ENCODE assay signal across 8 cellular contexts in the genomic region with DNA sequence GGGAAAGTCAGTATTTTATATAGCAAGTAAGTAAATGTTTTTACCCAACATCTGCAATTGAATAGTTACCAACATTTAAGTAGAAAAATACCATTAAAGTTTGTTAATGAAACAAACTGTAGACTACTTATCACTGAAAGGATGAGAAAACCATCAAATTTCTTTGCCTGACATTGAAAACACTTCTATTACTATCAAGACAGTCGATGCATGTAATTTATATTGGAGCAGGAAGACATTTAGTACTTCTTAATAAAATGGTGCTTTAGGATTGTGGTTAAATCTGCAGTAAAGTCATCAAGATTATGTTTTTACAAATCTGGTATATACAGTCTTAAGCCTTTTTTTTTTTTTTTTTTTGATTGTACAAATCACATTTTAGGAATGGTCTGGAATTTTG. TPM values are rescaled to one million over a fixed set of nuclear protein-coding genes. Genes with fewer than 3 reads are reported as not detected.
A peak's percentile ranks its signal among the peaks of the same experiment; 100 is the strongest.
DNase-seq lines count a peak whose midpoint lies in the region; ATAC-seq, FAIRE-seq and TF ChIP-seq lines count a peak whose summit lies in the region.

No MANE protein-coding gene starts in this region.

- no peak for TF ChIP-seq EP300 in K562 (IDR thresholded peaks at IDR 0.05; ENCODE audit: low read length)

- peaks cover 94% of the 10 kb centered on the region for H3K79me2 ChIP-seq in K562 (ENCODE audit: control insufficient read depth, insufficient read depth, low read length)

- POLR2A ChIA-PET in K562 (lab: Yijun Ruan, JAX): interaction anchor here (0.9 to 9.6 kb wide), 5 partner anchors 8 to 122 kb away, joined by 3 to 110 read pairs (median 7); a partner anchor contains a TSS

- H3K36me3 ChIP-seq in right atrium auricular region: peaks cover 47% of the 10 kb centered on the region
- H3K36me3 ChIP-seq in K562 (ENCODE audit: control insufficient read depth, insufficient read depth, low read length): peaks cover 73% of the 10 kb centered on the region
- peaks cover 43% of the 10 kb centered on the region for H3K36me3 ChIP-seq in mesodermal cell (ENCODE audit: control insufficient read depth, insufficient read depth, low read length)

- TF ChIP-seq CTCF in right atrium auricular region (IDR thresholded peaks at IDR 0.05) (no peak), K562 (IDR thresholded peaks at IDR 0.05 in 2 of 3, conservative IDR thresholded peaks at IDR 0.05 in 1 of 3; ENCODE audit: insufficient read depth in 2 of 3, low read depth in 1 of 3, low read length in 3 of 3) (no peak)

- no peaks in the 10 kb centered on the region for H3K9me3 ChIP-seq in right atrium auricular region
- no peaks in the 10 kb centered on the region for H3K9me3 ChIP-seq in right cardiac atrium (ENCODE audit: control insufficient read depth, low read length)
- H3K9me3 ChIP-seq in K562 (replicated peaks; ENCODE audit: control insufficient read depth, insufficient read depth, low read depth, low read length): no peaks in the 10 kb centered on the region
- no peaks in the 10 kb centered on the region for H3K9me3 ChIP-seq in mesodermal cell (ENCODE audit: control insufficient read depth, low read length)

- H3K4me1 ChIP-seq in right atrium auricular region (peaks cover 0 to 44% of the 10 kb centered on the region in 2 donors), right cardiac atrium (ENCODE audit: control insufficient read depth, insufficient read depth, low read length) (peaks cover 5% of the 10 kb centered on the region), K562 (replicated peaks in 1 of 2; ENCODE audit: control insufficient read depth in 2 of 2, insufficient read depth in 2 of 2, low read length in 2 of 2) (peaks cover 0 to 6% of the 10 kb centered on the region in 2 experiments; a peak in 3 of 5 replicates), mesodermal cell (ENCODE audit: control insufficient read depth, insufficient read depth, low read length, poor library complexity, severe bottlenecking) (peaks cover 7% of the 10 kb centered on the region)

- H3K27me3 ChIP-seq in right atrium auricular region: no peaks in the 10 kb centered on the region
- H3K27me3 ChIP-seq in right cardiac atrium (ENCODE audit: control insufficient read depth, insufficient read depth): no peaks in the 10 kb centered on the region
- H3K27me3 ChIP-seq in K562 (ENCODE audit: control insufficient read depth in 2 of 2, insufficient read depth in 2 of 2, low read length in 2 of 2): no peaks in the 10 kb centered on the region

- no peak overlapping the region for H2AFZ ChIP-seq in K562 (ENCODE audit: low read depth, low read length)

- no peak for TF ChIP-seq RAD21 in K562 (CRISPR knock-in tag; conservative IDR thresholded peaks at IDR 0.05 in 1 of 2, IDR thresholded peaks at IDR 0.05 in 1 of 2)

- peak overlapping the region in 1 of 2 donors; percentile 84 for H3K4me3 ChIP-seq in right atrium auricular region
- H3K4me3 ChIP-seq in right cardiac atrium (ENCODE audit: low read length): no peak overlapping the region
- peak overlapping the region; percentile 91; the same call in 1 of the 2 replicates for H3K4me3 ChIP-seq in K562
- H3K4me3 ChIP-seq in mesodermal cell (ENCODE audit: extremely low read depth, insufficient read depth, low read length, poor library complexity, severe bottlenecking): peak overlapping the region; percentile 6

- no peaks in the 10 kb centered on the region for H4K20me1 ChIP-seq in K562 (replicated peaks; ENCODE audit: control insufficient read depth, insufficient read depth, low read length)

- H3K9ac ChIP-seq in K562 (ENCODE audit: insufficient read depth in 1 of 2, low read depth in 2 of 2, low read length in 2 of 2): peak overlapping the region in 1 of 2 experiments; percentile 94; a peak in 2 of 4 replicates

- no peaks in the 10 kb centered on the region for H3K9me1 ChIP-seq in K562 (ENCODE audit: control insufficient read depth, insufficient read depth, low read length)

- CTCF ChIA-PET in K562 (lab: Yijun Ruan, JAX; ENCODE audit: low intra/inter-chr PET ratio): no interaction called here

- H3K4me2 ChIP-seq in K562 (ENCODE audit: insufficient read depth, low read length): no peak overlapping the region

- peak overlapping the region; percentile 99 to 100 for H3K27ac ChIP-seq in right atrium auricular region
- no peak overlapping the region for H3K27ac ChIP-seq in right cardiac atrium (ENCODE audit: low read length)
- H3K27ac ChIP-seq in K562 (ENCODE audit: extremely low read depth, low read depth, low read length): no peak overlapping the region
- H3K27ac ChIP-seq in mesodermal cell (ENCODE audit: low read depth, low read length, severe bottlenecking): peak overlapping the region; percentile 3

- no peak for FAIRE-seq in K562 (lab: Jason Lieb, UNC)

- no peak for DNase-seq in right atrium auricular region (ENCODE audit: low spot score)
- no peak for DNase-seq in right cardiac atrium
- no peak for DNase-seq in K562 (ENCODE audit: extremely low read depth in 1 of 4, low spot score in 3 of 4)
- DNase-seq in foreskin melanocyte: no peak
- no peak for DNase-seq in GOT3 (lab: John Stamatoyannopoulos, UW)
- no peak for DNase-seq in NCI-H2196 treated with DMSO at 0.1 percent for 48 hours (lab: John Stamatoyannopoulos, UW; ENCODE audit: unreplicated experiment)

- TF ChIP-seq POLR2A in K562 (conservative IDR thresholded peaks at IDR 0.05): no peak

- intact Hi-C loops in right cardiac atrium (cut with DNase I) (loop anchor here in 1 of 4 donors (5.0 kb wide), 1 partner anchor 74 kb away; no protein-coding TSS in a partner anchor), K562 (cut with micrococcal nuclease) (no loop called here)

- ATAC-seq in right cardiac atrium: no peak
- no peak for ATAC-seq in K562
- ATAC-seq in GM21619 (IDR thresholded peaks at IDR 0.05; ENCODE audit: unreplicated experiment): no peak

- 8% methylated on average over 1 of the region's 1 CpG for WGBS in right cardiac atrium
- WGBS in K562 (ENCODE audit: insufficient coverage, low coverage, missing lambda C conversion rate): 64% methylated on average over 1 of the region's 1 CpG
- WGBS in mesodermal cell (ENCODE audit: insufficient coverage in 2 of 2), 2 experiments: no CpG with 5 or more reads among the region's 1 CpG

- in situ Hi-C loops in K562 (cut with MboI): no loop called here

- no TSS peak for BruUV-seq in K562 (replicated peaks; lab: Mats Ljungman, UMichigan)

TF ChIP-seq in K562, 482 proteins besides CTCF, POLR2A, EP300 and RAD21 (continues in another document):
- TF ChIP-seq, protein P1, sequence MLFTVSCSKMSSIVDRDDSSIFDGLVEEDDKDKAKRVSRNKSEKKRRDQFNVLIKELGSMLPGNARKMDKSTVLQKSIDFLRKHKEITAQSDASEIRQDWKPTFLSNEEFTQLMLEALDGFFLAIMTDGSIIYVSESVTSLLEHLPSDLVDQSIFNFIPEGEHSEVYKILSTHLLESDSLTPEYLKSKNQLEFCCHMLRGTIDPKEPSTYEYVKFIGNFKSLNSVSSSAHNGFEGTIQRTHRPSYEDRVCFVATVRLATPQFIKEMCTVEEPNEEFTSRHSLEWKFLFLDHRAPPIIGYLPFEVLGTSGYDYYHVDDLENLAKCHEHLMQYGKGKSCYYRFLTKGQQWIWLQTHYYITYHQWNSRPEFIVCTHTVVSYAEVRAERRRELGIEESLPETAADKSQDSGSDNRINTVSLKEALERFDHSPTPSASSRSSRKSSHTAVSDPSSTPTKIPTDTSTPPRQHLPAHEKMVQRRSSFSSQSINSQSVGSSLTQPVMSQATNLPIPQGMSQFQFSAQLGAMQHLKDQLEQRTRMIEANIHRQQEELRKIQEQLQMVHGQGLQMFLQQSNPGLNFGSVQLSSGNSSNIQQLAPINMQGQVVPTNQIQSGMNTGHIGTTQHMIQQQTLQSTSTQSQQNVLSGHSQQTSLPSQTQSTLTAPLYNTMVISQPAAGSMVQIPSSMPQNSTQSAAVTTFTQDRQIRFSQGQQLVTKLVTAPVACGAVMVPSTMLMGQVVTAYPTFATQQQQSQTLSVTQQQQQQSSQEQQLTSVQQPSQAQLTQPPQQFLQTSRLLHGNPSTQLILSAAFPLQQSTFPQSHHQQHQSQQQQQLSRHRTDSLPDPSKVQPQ (CRISPR knock-in tag; IDR thresholded peaks at IDR 0.05; ENCODE audit: borderline replicate concordance): no peak
- TF ChIP-seq MECOM (CRISPR knock-in tag; IDR thresholded peaks at IDR 0.05) (no peak), ZNF282 (CRISPR knock-in tag; IDR thresholded peaks at IDR 0.05) (no peak), NEUROD1 (IDR thresholded peaks at IDR 0.05; ENCODE audit: borderline replicate concordance, low read depth, low read length, partially characterized antibody) (no peak)

RNA-seq across cellular contexts. Expression of a gene that starts 13.9 kb away (rescaled TPM):
- total RNA-seq in right atrium auricular region (10 to 100 TPM; 31.1 to 37.9 TPM), right cardiac atrium (10 to 100 TPM; 62.7 to 83.6 (median 65.1) TPM), K562 (2014; rRNA removed) (38.9 and 47.3 TPM in 2 replicates), K562 (2014; rRNA removed; fragmentation: Illumina TruSeq; extraction: Trizol) (59.0 and 66.0 TPM in 2 replicates), K562 (2015; rRNA removed; fragmentation: Illumina TruSeq; extraction: Trizol) (45.5 and 49.7 TPM in 2 replicates), K562 (2021) (57.8 and 61.9 TPM in 2 replicates)
- polyA plus RNA-seq in right cardiac atrium (28.4 TPM), K562 (2011; rRNA removed) (56.2 and 63.4 TPM in 2 replicates), K562 (2014; fragmentation: Illumina TruSeq; extraction: Trizol) (57.6 and 70.8 TPM in 2 replicates), K562 (2014; fragmentation: Nextera tagmentation; extraction: Ambion mirVana) (10 to 100 TPM; 50.0 to 53.6 TPM), K562 (2014; rRNA removed) (55.3 and 61.3 TPM in 2 replicates)
- 221 and 585 TPM in 2 replicates for total RNA-seq in K562 (2011; cell fraction: chromatin; rRNA removed; ENCODE audit: low replicate concordance)
- total RNA-seq in K562 (2011; cell fraction: nucleolus; rRNA removed): 101 and 147 TPM in 2 replicates
- total RNA-seq in K562 (2011; cell fraction: nucleoplasm; rRNA removed): 282 and 390 TPM in 2 replicates
- 32.8 and 58.4 TPM in 2 replicates for polyA plus RNA-seq in K562 (2011; cell fraction: cytosol; rRNA removed)
- 192 and 194 TPM in 2 replicates for polyA plus RNA-seq in K562 (2011; cell fraction: nucleus; rRNA removed)
- polyA plus RNA-seq in K562 (2012): 33.7 and 57.7 TPM in 2 replicates
- polyA minus RNA-seq in K562 (2011; rRNA and poly(A)+ RNA removed): 167 and 232 TPM in 2 replicates
- polyA minus RNA-seq in K562 (2011; cell fraction: cytosol; rRNA and poly(A)+ RNA removed): 39.1 and 51.9 TPM in 2 replicates
- polyA minus RNA-seq in K562 (2011; cell fraction: nucleus; rRNA and poly(A)+ RNA removed): 209 and 435 TPM in 2 replicates
- 45.4 TPM for polyA plus RNA-seq in mesodermal cell (2013, experiment 1 of 2)
- polyA plus RNA-seq in mesodermal cell (2013, experiment 2 of 2): 37.3 TPM

Comparison
In these comparisons a context has a peak if more than half of its experiments do, and no peak if none do; other contexts are left out.
1. H3K27ac ChIP-seq: peak in right atrium auricular region (2 of 2) and mesodermal cell (single experiment); none in right cardiac atrium (single experiment) and K562 (single experiment).